ENCODE assay signal across 9 cellular contexts in genomic region chr2:190407246-190407661, GRCh38. TPM values are rescaled to one million over a fixed set of nuclear protein-coding genes. Genes with fewer than 3 reads are reported as not detected.
A peak's percentile ranks its signal among the peaks of the same experiment; 100 is the strongest.
DNase-seq lines count a peak whose midpoint lies in the region; ATAC-seq, FAIRE-seq and TF ChIP-seq lines count a peak whose summit lies in the region.
"Had no signal": no experiment of that assay in that cellular context is flagged by ENCODE, and none has a peak within 500 bp of the region (broad histone marks: within the 10 kb centered on the region; RNA-seq: fewer than 3 reads in every experiment).

No MANE protein-coding gene starts in this region.

- H3K27me3 ChIP-seq in suprapubic skin: no peaks in the 10 kb centered on the region

- H3K9me3 ChIP-seq in kidney (ENCODE audit: control insufficient read depth in 1 of 2, low read length in 2 of 2): no peaks in the 10 kb centered on the region
- no peaks in the 10 kb centered on the region for H3K9me3 ChIP-seq in suprapubic skin

- intact Hi-C loops in kidney (cut with DNase I): no loop called here

- H3K4me3 Mint-ChIP-seq in HFFc6: peak overlapping the region; percentile 39; the same call in 1 of the 2 replicates
- H3K4me3 Mint-ChIP-seq in activated CD8-positive, alpha-beta T cell treated with anti-CD3 and anti-CD28 coated beads, Interleukin-2, amount 10 ng/mL, durations not matched to agents 7 days and 5 days: no peak overlapping the region

- H3K36me3 ChIP-seq in kidney (ENCODE audit: control insufficient read depth in 1 of 2, insufficient read depth in 2 of 2, low read length in 2 of 2) (no peaks in the 10 kb centered on the region), suprapubic skin (no peaks in the 10 kb centered on the region)

- TF ChIP-seq EP300 in suprapubic skin (IDR thresholded peaks at IDR 0.05): no peak

- CTCF ChIA-PET in activated CD8-positive, alpha-beta T cell treated with anti-CD3 and anti-CD28 coated beads, Interleukin-2, amount 10 ng/mL, durations not matched to agents 7 days and 5 days (lab: Charles Lee): interaction anchor here (1.0 to 1.6 kb wide), 5 partner anchors 9 to 129 kb away, joined by 3 to 6 read pairs (median 4); no protein-coding TSS in a partner anchor

- H3K9me3 Mint-ChIP-seq in HFFc6: no peaks in the 10 kb centered on the region
- no peaks in the 10 kb centered on the region for H3K9me3 Mint-ChIP-seq in activated CD8-positive, alpha-beta T cell treated with anti-CD3 and anti-CD28 coated beads, Interleukin-2, amount 10 ng/mL, durations not matched to agents 7 days and 5 days (ENCODE audit: insufficient read depth)

- peak; percentile 41 for DNase-seq in CD1c-positive myeloid dendritic cell (ENCODE audit: extremely low spot score)
- DNase-seq in HFFc6: no peak
- peak; percentile 84 for DNase-seq in activated CD8-positive, alpha-beta T cell treated with anti-CD3 and anti-CD28 coated beads, Interleukin-2, amount 10 ng/mL, durations not matched to agents 7 days and 5 days
- no peak for DNase-seq in kidney
- no peak for DNase-seq in suprapubic skin (ENCODE audit: low spot score in 2 of 2)
- DNase-seq in epidermal melanocyte (ENCODE audit: insufficient read length, low spot score): no peak

- H3K9ac ChIP-seq in kidney (ENCODE audit: low read length in 2 of 2): peak overlapping the region in 1 of 2 donors; percentile 67

- POLR2A ChIA-PET in activated CD8-positive, alpha-beta T cell treated with anti-CD3 and anti-CD28 coated beads, Interleukin-2, amount 10 ng/mL, durations not matched to agents 7 days and 5 days (lab: Charles Lee): interaction anchor here (0.6 to 2.7 kb wide), 22 partner anchors 9 to 658 kb away, joined by 3 to 34 read pairs (median 4); partner anchors contain the start of genes GLS, NEMP2 and OSGEPL1

- peak; percentile 63 for ATAC-seq in activated CD8-positive, alpha-beta T cell treated with anti-CD3 and anti-CD28 coated beads, Interleukin-2, amount 10 ng/mL, durations not matched to agents 7 days and 5 days
- ATAC-seq in GM21786 (IDR thresholded peaks at IDR 0.05; ENCODE audit: unreplicated experiment) (no peak), HG02973 (IDR thresholded peaks at IDR 0.05; ENCODE audit: unreplicated experiment) (no peak)

- H3K27me3 Mint-ChIP-seq in HFFc6 (ENCODE audit: insufficient read depth): peaks cover 4% of the 10 kb centered on the region
- H3K27me3 Mint-ChIP-seq in activated CD8-positive, alpha-beta T cell treated with anti-CD3 and anti-CD28 coated beads, Interleukin-2, amount 10 ng/mL, durations not matched to agents 7 days and 5 days (ENCODE audit: low read depth): no peaks in the 10 kb centered on the region

- no peaks in the 10 kb centered on the region for H3K4me1 Mint-ChIP-seq in HFFc6 (ENCODE audit: low read depth)
- H3K4me1 Mint-ChIP-seq in activated CD8-positive, alpha-beta T cell treated with anti-CD3 and anti-CD28 coated beads, Interleukin-2, amount 10 ng/mL, durations not matched to agents 7 days and 5 days (ENCODE audit: low read depth): peaks cover 25% of the 10 kb centered on the region

- no peak overlapping the region for H3K27ac Mint-ChIP-seq in HFFc6
- H3K27ac Mint-ChIP-seq in activated CD8-positive, alpha-beta T cell treated with anti-CD3 and anti-CD28 coated beads, Interleukin-2, amount 10 ng/mL, durations not matched to agents 7 days and 5 days: no peak overlapping the region

- 47% methylated on average over 11 of the region's 11 CpGs for WGBS in suprapubic skin

- TF ChIP-seq CTCF in HFFc6 (IDR thresholded peaks at IDR 0.05): no peak
- TF ChIP-seq CTCF in kidney (IDR thresholded peaks at IDR 0.05; ENCODE audit: borderline replicate concordance, extremely low read depth, insufficient read depth): no peak
- TF ChIP-seq CTCF in suprapubic skin (IDR thresholded peaks at IDR 0.05): no peak

- no peaks in the 10 kb centered on the region for H3K36me3 Mint-ChIP-seq in HFFc6 (ENCODE audit: low read depth)
- peaks cover 11% of the 10 kb centered on the region for H3K36me3 Mint-ChIP-seq in activated CD8-positive, alpha-beta T cell treated with anti-CD3 and anti-CD28 coated beads, Interleukin-2, amount 10 ng/mL, durations not matched to agents 7 days and 5 days (ENCODE audit: low read depth)

- TF ChIP-seq POLR2A in suprapubic skin (IDR thresholded peaks at IDR 0.05): no peak

- H3K4me3 ChIP-seq in kidney (ENCODE audit: low read length in 2 of 2) (peak overlapping the region; percentile 60 to 63), suprapubic skin (peak overlapping the region; percentile 89)

- FAIRE-seq in kidney (lab: Jason Lieb, UNC): no peak
- FAIRE-seq: islet of Langerhans had no signal

- H3K4me1 ChIP-seq in kidney (ENCODE audit: control insufficient read depth in 1 of 2, insufficient read depth in 1 of 2, low read depth in 1 of 2, low read length in 2 of 2): no peaks in the 10 kb centered on the region
- peaks cover 40% of the 10 kb centered on the region for H3K4me1 ChIP-seq in suprapubic skin

- H3K27ac ChIP-seq in kidney (ENCODE audit: low read depth in 2 of 2, low read length in 2 of 2): peak overlapping the region in 1 of 2 donors; percentile 23
- H3K27ac ChIP-seq in suprapubic skin: peak overlapping the region; percentile 96

RNA-seq across cellular contexts. Expression of gene MFSD6, which starts 0.9 kb away (rescaled TPM):
- 10 to 100 TPM in 3 of 6 experiments, 1 to 10 TPM in 3; 3.2 to 10.4 (median 9.5) TPM for total RNA-seq in HFFc6 (2021; fragmentation: NEBNext Ultra II Directional; extraction: Animal tissue kit (Norgen Biotek cat#: 25700))
- total RNA-seq in activated CD8-positive, alpha-beta T cell treated with anti-CD3 and anti-CD28 coated beads, Interleukin-2, amount 10 ng/mL, durations not matched to agents 7 days and 5 days: 10 to 100 TPM; 51.8 to 53.2 TPM
- total RNA-seq in kidney (33.9 TPM), suprapubic skin (100 to 1,000 TPM; 182 to 295 (median 199) TPM)
- 12.3 TPM for polyA plus RNA-seq in kidney (ENCODE audit: insufficient read depth, low read depth, low replicate concordance)

Comparison
In these comparisons a context has a peak if more than half of its experiments do, and no peak if none do; other contexts are left out.
1. DNase-seq: peak in CD1c-positive myeloid dendritic cell (single experiment) and activated CD8-positive, alpha-beta T cell treated with anti-CD3 and anti-CD28 coated beads, Interleukin-2, amount 10 ng/mL, durations not matched to agents 7 days and 5 days (single experiment); none in HFFc6 (single experiment), kidney (single experiment), suprapubic skin (0 of 2) and epidermal melanocyte (single experiment).